In genomic region chr18:76977681-76978234, GRCh38 we compare ENCODE assay signal across 21 cellular contexts.
DNase-seq lines count a peak whose midpoint lies in the region; ATAC-seq, FAIRE-seq and TF ChIP-seq lines count a peak whose summit lies in the region.
"Had no signal": no experiment of that assay in that cellular context is flagged by ENCODE, and none has a peak within 500 bp of the region (broad histone marks: within the 10 kb centered on the region; RNA-seq: fewer than 3 reads in every experiment).

No MANE protein-coding gene starts in this region.

- FAIRE-seq in HTR-8/SVneo (lab: Jason Lieb, UNC), result no peak
- FAIRE-seq: A549 had no signal

- peak; percentile 72 for DNase-seq in NCI-H82 (lab: John Stamatoyannopoulos, UW)
- no peak for DNase-seq in NCI-H82 treated with DMSO at 0.1 percent for 48 hours (lab: John Stamatoyannopoulos, UW; ENCODE audit: unreplicated experiment)
- DNase-seq in islet precursor cell, result peak; percentile 29
- DNase-seq in transverse colon, result no peak
- DNase-seq in nephron progenitor cell, result no peak
- no peak for DNase-seq in HTR-8/SVneo (ENCODE audit: insufficient read length, low spot score)
- DNase-seq: activated CD4-positive, CD25-positive, alpha-beta regulatory T cell treated with anti-CD3 and anti-CD28 coated beads, Interleukin-2, amount 50 U/mL, for 72 hours; activated CD8-positive, alpha-beta memory T cell treated with anti-CD3 and anti-CD28 coated beads, Interleukin-2, amount 50 U/mL, for 4 hours; activated gamma-delta T cell treated with Interleukin-2 at 50 U/mL for 16 hours; cerebellar nuclear complex; foreskin keratinocyte; GM23248; NCI-H1930; stimulated activated CD4-positive, alpha-beta T cell treated with anti-CD3 and anti-CD28 coated beads, Interleukin-4, amount 100 ng/mL, for 4 hours; T-helper 2 cell had no signal

- no peak for ATAC-seq in GM19324 (IDR thresholded peaks at IDR 0.05; ENCODE audit: low FRiP score, unreplicated experiment)
- ATAC-seq: A549 had no signal

- no peak overlapping the region for H3K9ac ChIP-seq in SU-DHL-6 (ENCODE audit: low read length)
- H3K9ac ChIP-seq: GM23248 had no signal

- no peak for TF ChIP-seq POLR2A in transverse colon (IDR thresholded peaks at IDR 0.05)

- TF ChIP-seq CTCF in SU-DHL-6 (IDR thresholded peaks at IDR 0.05; ENCODE audit: insufficient read depth, low read length, poor library complexity, severe bottlenecking) (no peak), transverse colon (IDR thresholded peaks at IDR 0.05) (no peak), nephron progenitor cell (IDR thresholded peaks at IDR 0.05) (no peak)

- H3K4me2 ChIP-seq in SU-DHL-6 (ENCODE audit: low read depth, low read length, poor library complexity, severe bottlenecking), result no peak overlapping the region
- H3K4me2 ChIP-seq: A549 had no signal

- H3K9me3 ChIP-seq in SU-DHL-6 (ENCODE audit: insufficient read depth, low read length) (no peaks in the 10 kb centered on the region), transverse colon (no peaks in the 10 kb centered on the region)
- H3K9me3 ChIP-seq: A549, ovary, thyroid gland had no signal

- no peak overlapping the region for H3K4me3 Mint-ChIP-seq in nephron progenitor cell

- in situ Hi-C loops in transverse colon (cut with MboI; ENCODE audit: low pct_ligation_motif_present in 1 of 4, low pct_unique_long_range_greater_than_20kb in 1 of 4, low sequenced_read_pairs in 3 of 4), result loop anchor here in 2 of 4 donors (25.0 kb wide), 3 partner anchors 165 to 685 kb away; partner anchors contain the start of gene ZNF236 (in 1 of the 2)

- H3K27ac ChIP-seq in SU-DHL-6 (ENCODE audit: low read depth, low read length) (peak overlapping the region; percentile 94), transverse colon (peak overlapping the region; percentile 62 to 84 (median 76))
- H3K27ac ChIP-seq: A549, foreskin keratinocyte, GM23248, ovary had no signal

- H3K27ac Mint-ChIP-seq in nephron progenitor cell, result no peak overlapping the region

- H3K4me1 Mint-ChIP-seq in nephron progenitor cell, result peaks cover 55% of the 10 kb centered on the region
- H3K4me1 Mint-ChIP-seq: CD14-positive monocyte had no signal

- peaks cover 5% of the 10 kb centered on the region for H3K36me3 Mint-ChIP-seq in nephron progenitor cell (ENCODE audit: low read depth)

- 40 to 55% methylated on average over 3 to 11 of the region's 11 CpGs for WGBS in transverse colon (ENCODE audit: low coverage in 1 of 2), 2 donors

- peaks cover 5 to 25% (median 18%) of the 10 kb centered on the region in 4 donors for H3K4me1 ChIP-seq in transverse colon
- H3K4me1 ChIP-seq: A549 had no signal

- H3K9me2 ChIP-seq in SU-DHL-6 (replicated peaks; ENCODE audit: insufficient read depth, low read length), result no peaks in the 10 kb centered on the region

- H3K27me3 Mint-ChIP-seq in nephron progenitor cell (ENCODE audit: low read depth, poor library complexity), result peaks cover 12% of the 10 kb centered on the region

- H2AFZ ChIP-seq in SU-DHL-6 (ENCODE audit: low read depth, low read length, severe bottlenecking), result no peak overlapping the region
- H2AFZ ChIP-seq: GM23248 had no signal

- H3F3A ChIP-seq in SU-DHL-6 (ENCODE audit: insufficient read depth), result peaks cover 52% of the 10 kb centered on the region

- no peaks in the 10 kb centered on the region for H3K9me3 Mint-ChIP-seq in nephron progenitor cell

- no peaks in the 10 kb centered on the region for H3K79me2 ChIP-seq in SU-DHL-6 (ENCODE audit: insufficient read depth, low read length)

- H3K4me3 ChIP-seq in SU-DHL-6 (ENCODE audit: insufficient read depth, low read length, poor library complexity, severe bottlenecking) (no peak overlapping the region), transverse colon (no peak overlapping the region)
- H3K4me3 ChIP-seq: A549, GM23248, ovary, thyroid gland had no signal

- H3K27me3 ChIP-seq in SU-DHL-6 (ENCODE audit: low read length), result no peaks in the 10 kb centered on the region
- H3K27me3 ChIP-seq in transverse colon, result no peaks in the 10 kb centered on the region
- H3K27me3 ChIP-seq: foreskin keratinocyte, ovary, thyroid gland had no signal

- H3K36me3 ChIP-seq in SU-DHL-6 (ENCODE audit: low read length), result no peaks in the 10 kb centered on the region
- no peaks in the 10 kb centered on the region for H3K36me3 ChIP-seq in transverse colon
- H3K36me3 ChIP-seq: ovary, thyroid gland had no signal

- no peak for TF ChIP-seq EP300 in transverse colon (IDR thresholded peaks at IDR 0.05; ENCODE audit: low read depth)

- no peaks in the 10 kb centered on the region for H4K20me1 ChIP-seq in SU-DHL-6 (ENCODE audit: low read depth, low read length)

- intact Hi-C loops in transverse colon (cut with DNase I; ENCODE audit: low total_unique reads), result no loop called here

Comparison
In these comparisons a context has a peak if more than half of its experiments do, and no peak if none do; other contexts are left out.
1. DNase-seq: peak in NCI-H82 (single experiment) and islet precursor cell (single experiment); none in NCI-H82 treated with DMSO at 0.1 percent for 48 hours (single experiment), transverse colon (single experiment), nephron progenitor cell (single experiment) and HTR-8/SVneo (single experiment).